In the genomic region with DNA sequence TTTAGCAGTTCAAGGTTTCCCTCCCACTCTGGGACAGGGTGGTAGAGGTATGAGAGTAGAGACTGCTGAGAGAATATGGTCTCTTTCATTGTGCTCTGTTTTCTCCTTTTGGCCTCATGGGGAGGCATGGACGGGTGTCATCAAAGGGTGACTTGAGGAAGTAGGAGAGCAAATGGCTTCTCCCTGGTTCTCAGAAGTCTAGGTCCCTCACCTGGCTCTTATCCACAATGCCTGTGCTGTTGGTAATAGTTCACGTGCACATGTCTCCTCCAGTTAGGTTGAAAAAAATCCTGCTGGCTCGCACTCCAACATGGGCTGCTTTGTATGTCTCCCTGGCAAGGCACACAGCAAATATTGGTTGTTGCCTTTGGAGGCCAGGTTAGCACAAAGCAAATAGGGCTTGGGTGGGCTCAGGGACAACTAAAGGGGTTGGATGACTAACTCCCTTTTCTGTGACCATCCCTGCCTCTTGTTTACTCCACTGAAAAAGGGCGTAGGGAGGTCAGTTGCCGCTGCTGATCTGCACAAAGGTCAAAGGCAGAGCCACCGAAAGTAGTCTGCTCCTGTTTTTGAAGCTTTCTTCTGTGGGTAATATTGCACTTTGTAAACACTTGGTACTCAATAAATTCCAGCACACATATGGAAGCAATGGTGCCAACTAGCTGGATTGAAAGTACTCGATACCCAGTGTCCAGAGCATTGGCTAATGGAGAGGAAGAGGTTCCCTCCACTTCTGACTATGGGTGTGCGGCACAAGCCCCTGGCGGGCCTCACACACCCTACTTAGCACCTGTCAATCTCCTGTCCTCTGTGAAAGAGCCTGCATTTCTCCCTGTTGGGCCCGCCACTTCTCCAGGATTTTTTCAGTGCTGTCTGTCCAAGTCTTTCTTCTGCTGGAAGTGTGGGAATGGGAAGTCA, we compare ENCODE assay signal across 9 cellular contexts.
DNase-seq lines count a peak whose midpoint lies in the region; ATAC-seq, FAIRE-seq and TF ChIP-seq lines count a peak whose summit lies in the region.
"Had no signal": no experiment of that assay in that cellular context is flagged by ENCODE, and none has a peak within 500 bp of the region (broad histone marks: within the 10 kb centered on the region; RNA-seq: fewer than 3 reads in every experiment).

No MANE protein-coding gene starts in this region.

- no CpG with 5 or more reads among the region's 10 CpGs for WGBS in neuronal stem cell (ENCODE audit: extremely low coverage in 2 of 2, insufficient read length in 2 of 2, insufficient replicate concordance in 1 of 2), 2 donors

- H2BK5ac ChIP-seq in neuronal stem cell (ENCODE audit: low read length) = no peak overlapping the region

- no peak overlapping the region for H2AK5ac ChIP-seq in neuronal stem cell (ENCODE audit: low read depth, low read length)

- TF ChIP-seq CTCF in GM12865 (IDR thresholded peaks at IDR 0.05; ENCODE audit: insufficient read depth, low read depth, low read length, missing control alignments) (no peak), brain microvascular endothelial cell (IDR thresholded peaks at IDR 0.05; ENCODE audit: low read depth, low read length, missing control alignments) (no peak), kidney (IDR thresholded peaks at IDR 0.05; ENCODE audit: borderline replicate concordance, extremely low read depth, insufficient read depth) (no peak)

- H3K27me3 ChIP-seq in HUES48 (ENCODE audit: control insufficient read depth, insufficient read depth, low read length) = no peaks in the 10 kb centered on the region
- no peaks in the 10 kb centered on the region for H3K27me3 ChIP-seq in brain microvascular endothelial cell (replicated peaks)
- no peaks in the 10 kb centered on the region for H3K27me3 ChIP-seq in neuronal stem cell (ENCODE audit: control insufficient read depth in 3 of 3, insufficient read depth in 3 of 3, low read depth in 1 of 3, low read length in 3 of 3)

- in situ Hi-C loops in brain microvascular endothelial cell (cut with HindIII; ENCODE audit: low pct_ligation_motif_present, low sequenced_read_pairs) (no loop called here), ACHN (cut with HindIII; ENCODE audit: low pct_ligation_motif_present, low pct_unique_long_range_greater_than_20kb, low sequenced_read_pairs) (no loop called here)

- no peak overlapping the region for H4K8ac ChIP-seq in neuronal stem cell (ENCODE audit: low read depth, low read length)

- no peak overlapping the region for H2BK120ac ChIP-seq in neuronal stem cell (ENCODE audit: low read depth, low read length)

- no peak overlapping the region for H2BK15ac ChIP-seq in neuronal stem cell (ENCODE audit: low read length)

- no peak overlapping the region for H4K91ac ChIP-seq in neuronal stem cell (ENCODE audit: low read depth, low read length, poor library complexity)

- no peak for FAIRE-seq in kidney (lab: Jason Lieb, UNC)

- no peaks in the 10 kb centered on the region for H3K79me1 ChIP-seq in neuronal stem cell (ENCODE audit: low read depth, low read length)

- H2BK12ac ChIP-seq in neuronal stem cell (ENCODE audit: low read length) = no peak overlapping the region

- no peak for ATAC-seq in HG03442 (IDR thresholded peaks at IDR 0.05; ENCODE audit: unreplicated experiment)

- H3K18ac ChIP-seq in neuronal stem cell (ENCODE audit: low read length) = no peak overlapping the region

- H2AFZ ChIP-seq in neuronal stem cell (ENCODE audit: low read length) = peak overlapping the region; percentile 86

- H3K23ac ChIP-seq in neuronal stem cell (ENCODE audit: low read depth, low read length, poor library complexity) = no peak overlapping the region

- DNase-seq in GM12865 (ENCODE audit: low read depth) (peak; percentile 48), brain microvascular endothelial cell (no peak), neuronal stem cell (ENCODE audit: low spot score) (no peak), HK-2 (ENCODE audit: unreplicated experiment) (no peak), ACHN (no peak), kidney (no peak)
- DNase-seq: NCI-H1436 treated with DMSO at 0.1 percent for 48 hours had no signal

- no peak overlapping the region for H3K4me3 ChIP-seq in GM12865 (ENCODE audit: low read depth, low read length)
- no peak overlapping the region for H3K4me3 ChIP-seq in HUES48 (ENCODE audit: low read depth, low read length)
- no peak overlapping the region for H3K4me3 ChIP-seq in brain microvascular endothelial cell (ENCODE audit: low read depth, low read length)
- H3K4me3 ChIP-seq in neuronal stem cell (ENCODE audit: low read length in 2 of 2) = no peak overlapping the region
- no peak overlapping the region for H3K4me3 ChIP-seq in kidney (ENCODE audit: low read length in 2 of 2)

- intact Hi-C loops in kidney (cut with DNase I) = no loop called here

- H3K4me2 ChIP-seq in neuronal stem cell (ENCODE audit: insufficient read depth, low read length, poor library complexity, severe bottlenecking) = no peak overlapping the region

- peaks cover 20% of the 10 kb centered on the region for H3K9me3 ChIP-seq in HUES48 (ENCODE audit: control insufficient read depth, insufficient read depth, low read length)
- H3K9me3 ChIP-seq in neuronal stem cell (replicated peaks in 1 of 2; ENCODE audit: control insufficient read depth in 2 of 2, insufficient read depth in 1 of 2, low read depth in 1 of 2, low read length in 2 of 2) = no peaks in the 10 kb centered on the region
- H3K9me3 ChIP-seq in kidney (ENCODE audit: control insufficient read depth in 1 of 2, low read length in 2 of 2) = peaks cover 0 to under 1% of the 10 kb centered on the region in 2 donors

- H3K27ac ChIP-seq in HUES48 (ENCODE audit: low read depth, low read length) = peak overlapping the region; percentile 92
- peak overlapping the region; percentile 94 for H3K27ac ChIP-seq in brain microvascular endothelial cell
- H3K27ac ChIP-seq in neuronal stem cell (replicated peaks; ENCODE audit: low read length) = no peak overlapping the region
- no peak overlapping the region for H3K27ac ChIP-seq in kidney (ENCODE audit: low read depth in 2 of 2, low read length in 2 of 2)

- no peaks in the 10 kb centered on the region for H3K36me3 ChIP-seq in HUES48 (ENCODE audit: control insufficient read depth, insufficient read depth, low read length)
- H3K36me3 ChIP-seq in brain microvascular endothelial cell (replicated peaks) = no peaks in the 10 kb centered on the region
- H3K36me3 ChIP-seq in neuronal stem cell (replicated peaks in 1 of 2; ENCODE audit: control insufficient read depth in 2 of 2, insufficient read depth in 2 of 2, low read length in 2 of 2) = no peaks in the 10 kb centered on the region
- H3K36me3 ChIP-seq in kidney (ENCODE audit: control insufficient read depth in 1 of 2, insufficient read depth in 2 of 2, low read length in 2 of 2) = no peaks in the 10 kb centered on the region

- peaks cover 43% of the 10 kb centered on the region for H3K4me1 ChIP-seq in HUES48 (ENCODE audit: control insufficient read depth, insufficient read depth, low read length)
- peaks cover 24 to 37% of the 10 kb centered on the region in 2 donors for H3K4me1 ChIP-seq in neuronal stem cell (ENCODE audit: control insufficient read depth in 2 of 2, insufficient read depth in 1 of 2, low read depth in 1 of 2, low read length in 2 of 2)
- H3K4me1 ChIP-seq in kidney (ENCODE audit: control insufficient read depth in 1 of 2, insufficient read depth in 1 of 2, low read depth in 1 of 2, low read length in 2 of 2) = peaks cover 0 to 7% of the 10 kb centered on the region in 2 donors

- no peak overlapping the region for H3K4ac ChIP-seq in neuronal stem cell (ENCODE audit: low read length)

- no peak overlapping the region for H3K14ac ChIP-seq in neuronal stem cell (ENCODE audit: low read length)

- 0 out of 2 replicates have a peak overlapping the region, but pooled peaks have one; percentile 22 for H3K9ac ChIP-seq in HUES48 (ENCODE audit: low read depth, low read length)
- H3K9ac ChIP-seq in neuronal stem cell (ENCODE audit: low read depth, low read length, poor library complexity) = no peak overlapping the region
- no peak overlapping the region for H3K9ac ChIP-seq in kidney (ENCODE audit: low read length in 2 of 2)

Comparison
In these comparisons a context has a peak if more than half of its experiments do, and no peak if none do; other contexts are left out.
1. H3K27ac ChIP-seq: peak in HUES48 (single experiment) and brain microvascular endothelial cell (single experiment); none in neuronal stem cell (single experiment) and kidney (0 of 2).